Comparison of ENCODE assay signal across 1 cellular context in the genomic region with DNA sequence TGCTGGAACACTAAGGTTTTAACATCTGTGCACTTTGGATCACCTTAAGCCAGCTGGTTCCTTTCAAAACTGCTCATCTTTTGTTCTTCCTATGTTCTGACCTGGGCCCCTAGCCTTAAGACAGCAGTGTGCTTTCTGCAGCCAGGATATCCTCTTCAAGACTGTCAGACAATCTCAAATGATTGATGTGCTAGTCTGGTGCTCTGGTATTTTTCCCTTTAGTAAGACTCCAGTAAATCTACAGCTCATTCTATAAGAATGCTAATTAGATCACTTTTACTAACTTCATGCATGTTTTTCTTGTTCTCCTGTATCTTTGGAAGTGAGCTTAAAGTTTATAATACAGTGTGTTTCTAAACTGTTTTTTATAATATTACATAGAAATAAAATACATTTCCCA.
TF ChIP-seq lines count a peak whose summit lies in the region.

No MANE protein-coding gene starts in this region.

TF ChIP-seq in GM23338, 12 proteins besides CTCF, POLR2A, EP300 and RAD21 (continued from another document):
- TF ChIP-seq, protein P1, sequence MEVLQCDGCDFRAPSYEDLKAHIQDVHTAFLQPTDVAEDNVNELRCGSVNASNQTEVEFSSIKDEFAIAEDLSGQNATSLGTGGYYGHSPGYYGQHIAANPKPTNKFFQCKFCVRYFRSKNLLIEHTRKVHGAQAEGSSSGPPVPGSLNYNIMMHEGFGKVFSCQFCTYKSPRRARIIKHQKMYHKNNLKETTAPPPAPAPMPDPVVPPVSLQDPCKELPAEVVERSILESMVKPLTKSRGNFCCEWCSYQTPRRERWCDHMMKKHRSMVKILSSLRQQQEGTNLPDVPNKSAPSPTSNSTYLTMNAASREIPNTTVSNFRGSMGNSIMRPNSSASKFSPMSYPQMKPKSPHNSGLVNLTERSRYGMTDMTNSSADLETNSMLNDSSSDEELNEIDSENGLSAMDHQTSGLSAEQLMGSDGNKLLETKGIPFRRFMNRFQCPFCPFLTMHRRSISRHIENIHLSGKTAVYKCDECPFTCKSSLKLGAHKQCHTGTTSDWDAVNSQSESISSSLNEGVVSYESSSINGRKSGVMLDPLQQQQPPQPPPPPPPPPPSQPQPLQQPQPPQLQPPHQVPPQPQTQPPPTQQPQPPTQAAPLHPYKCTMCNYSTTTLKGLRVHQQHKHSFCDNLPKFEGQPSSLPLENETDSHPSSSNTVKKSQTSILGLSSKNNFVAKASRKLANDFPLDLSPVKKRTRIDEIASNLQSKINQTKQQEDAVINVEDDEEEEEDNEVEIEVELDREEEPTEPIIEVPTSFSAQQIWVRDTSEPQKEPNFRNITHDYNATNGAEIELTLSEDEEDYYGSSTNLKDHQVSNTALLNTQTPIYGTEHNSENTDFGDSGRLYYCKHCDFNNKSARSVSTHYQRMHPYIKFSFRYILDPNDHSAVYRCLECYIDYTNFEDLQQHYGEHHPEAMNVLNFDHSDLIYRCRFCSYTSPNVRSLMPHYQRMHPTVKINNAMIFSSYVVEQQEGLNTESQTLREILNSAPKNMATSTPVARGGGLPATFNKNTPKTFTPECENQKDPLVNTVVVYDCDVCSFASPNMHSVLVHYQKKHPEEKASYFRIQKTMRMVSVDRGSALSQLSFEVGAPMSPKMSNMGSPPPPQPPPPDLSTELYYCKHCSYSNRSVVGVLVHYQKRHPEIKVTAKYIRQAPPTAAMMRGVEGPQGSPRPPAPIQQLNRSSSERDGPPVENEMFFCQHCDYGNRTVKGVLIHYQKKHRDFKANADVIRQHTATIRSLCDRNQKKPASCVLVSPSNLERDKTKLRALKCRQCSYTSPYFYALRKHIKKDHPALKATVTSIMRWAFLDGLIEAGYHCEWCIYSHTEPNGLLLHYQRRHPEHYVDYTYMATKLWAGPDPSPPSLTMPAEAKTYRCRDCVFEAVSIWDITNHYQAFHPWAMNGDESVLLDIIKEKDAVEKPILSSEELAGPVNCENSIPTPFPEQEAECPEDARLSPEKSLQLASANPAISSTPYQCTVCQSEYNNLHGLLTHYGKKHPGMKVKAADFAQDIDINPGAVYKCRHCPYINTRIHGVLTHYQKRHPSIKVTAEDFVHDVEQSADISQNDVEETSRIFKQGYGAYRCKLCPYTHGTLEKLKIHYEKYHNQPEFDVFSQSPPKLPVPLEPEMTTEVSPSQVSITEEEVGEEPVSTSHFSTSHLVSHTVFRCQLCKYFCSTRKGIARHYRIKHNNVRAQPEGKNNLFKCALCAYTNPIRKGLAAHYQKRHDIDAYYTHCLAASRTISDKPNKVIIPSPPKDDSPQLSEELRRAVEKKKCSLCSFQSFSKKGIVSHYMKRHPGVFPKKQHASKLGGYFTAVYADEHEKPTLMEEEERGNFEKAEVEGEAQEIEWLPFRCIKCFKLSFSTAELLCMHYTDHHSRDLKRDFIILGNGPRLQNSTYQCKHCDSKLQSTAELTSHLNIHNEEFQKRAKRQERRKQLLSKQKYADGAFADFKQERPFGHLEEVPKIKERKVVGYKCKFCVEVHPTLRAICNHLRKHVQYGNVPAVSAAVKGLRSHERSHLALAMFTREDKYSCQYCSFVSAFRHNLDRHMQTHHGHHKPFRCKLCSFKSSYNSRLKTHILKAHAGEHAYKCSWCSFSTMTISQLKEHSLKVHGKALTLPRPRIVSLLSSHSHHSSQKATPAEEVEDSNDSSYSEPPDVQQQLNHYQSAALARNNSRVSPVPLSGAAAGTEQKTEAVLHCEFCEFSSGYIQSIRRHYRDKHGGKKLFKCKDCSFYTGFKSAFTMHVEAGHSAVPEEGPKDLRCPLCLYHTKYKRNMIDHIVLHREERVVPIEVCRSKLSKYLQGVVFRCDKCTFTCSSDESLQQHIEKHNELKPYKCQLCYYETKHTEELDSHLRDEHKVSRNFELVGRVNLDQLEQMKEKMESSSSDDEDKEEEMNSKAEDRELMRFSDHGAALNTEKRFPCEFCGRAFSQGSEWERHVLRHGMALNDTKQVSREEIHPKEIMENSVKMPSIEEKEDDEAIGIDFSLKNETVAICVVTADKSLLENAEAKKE (CRISPR knock-in tag; IDR thresholded peaks at IDR 0.05): no peak
- TF ChIP-seq EZH2phosphoT487 (IDR thresholded peaks at IDR 0.05; ENCODE audit: unreplicated experiment) (no peak), ZNF114 (CRISPR knock-in tag; IDR thresholded peaks at IDR 0.05) (no peak), ZNF331 (CRISPR knock-in tag; IDR thresholded peaks at IDR 0.05; ENCODE audit: low read depth) (no peak), STAT1 (IDR thresholded peaks at IDR 0.05; ENCODE audit: unreplicated experiment) (no peak), POLR2AphosphoS5 (IDR thresholded peaks at IDR 0.05; ENCODE audit: low read depth) (no peak), JUNB (IDR thresholded peaks at IDR 0.05; ENCODE audit: unreplicated experiment) (no peak), NANOG (IDR thresholded peaks at IDR 0.05; ENCODE audit: borderline replicate concordance) (no peak)
- TF ChIP-seq, protein P2, sequence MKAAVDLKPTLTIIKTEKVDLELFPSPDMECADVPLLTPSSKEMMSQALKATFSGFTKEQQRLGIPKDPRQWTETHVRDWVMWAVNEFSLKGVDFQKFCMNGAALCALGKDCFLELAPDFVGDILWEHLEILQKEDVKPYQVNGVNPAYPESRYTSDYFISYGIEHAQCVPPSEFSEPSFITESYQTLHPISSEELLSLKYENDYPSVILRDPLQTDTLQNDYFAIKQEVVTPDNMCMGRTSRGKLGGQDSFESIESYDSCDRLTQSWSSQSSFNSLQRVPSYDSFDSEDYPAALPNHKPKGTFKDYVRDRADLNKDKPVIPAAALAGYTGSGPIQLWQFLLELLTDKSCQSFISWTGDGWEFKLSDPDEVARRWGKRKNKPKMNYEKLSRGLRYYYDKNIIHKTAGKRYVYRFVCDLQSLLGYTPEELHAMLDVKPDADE (IDR thresholded peaks at IDR 0.05): no peak
